In the genomic region with DNA sequence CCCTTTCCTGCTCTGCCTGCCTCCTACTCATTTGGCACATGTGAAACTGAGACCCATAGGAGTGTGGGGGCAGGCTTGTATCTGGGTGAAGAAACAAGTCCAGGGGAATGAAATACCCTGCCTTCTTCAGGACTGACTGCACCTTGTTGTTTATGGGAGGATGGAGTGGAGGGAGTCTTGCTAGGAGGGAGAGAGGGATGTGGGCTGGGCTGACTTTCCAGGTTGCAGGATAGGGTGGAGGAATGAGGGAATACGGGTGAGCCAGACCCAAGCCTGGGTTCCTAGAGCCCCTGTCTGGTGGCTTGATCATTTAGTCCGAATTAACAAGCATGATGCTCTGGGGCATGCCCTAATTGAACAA, we compare ENCODE assay signal across 8 cellular contexts. TPM values are rescaled to one million over a fixed set of nuclear protein-coding genes. Genes with fewer than 3 reads are reported as not detected.
A peak's percentile ranks its signal among the peaks of the same experiment; 100 is the strongest.
DNase-seq lines count a peak whose midpoint lies in the region; ATAC-seq, FAIRE-seq and TF ChIP-seq lines count a peak whose summit lies in the region.

No MANE protein-coding gene starts in this region.

- no peak for ATAC-seq in gastroesophageal sphincter

- DNase-seq in GM12891 (ENCODE audit: insufficient read length, low spot score) (no peak), SJSA1 (ENCODE audit: low read depth in 1 of 2, low spot score in 2 of 2) (no peak), AG20443 (ENCODE audit: low spot score) (no peak), NCI-H187 treated with DMSO at 0.1 percent for 48 hours (lab: John Stamatoyannopoulos, UW) (no peak), Ammon's horn (ENCODE audit: low spot score) (no peak), NCI-H774 (lab: John Stamatoyannopoulos, UW) (no peak)

- H3K9me3 ChIP-seq in SJSA1 (replicated peaks) (no peaks in the 10 kb centered on the region), gastroesophageal sphincter (no peaks in the 10 kb centered on the region), skeletal muscle satellite cell (replicated peaks; ENCODE audit: low read length) (no peaks in the 10 kb centered on the region)

- H3K27ac ChIP-seq in SJSA1 (0 out of 2 replicates have a peak overlapping the region, but pooled peaks have one; percentile 68), gastroesophageal sphincter (peak overlapping the region; percentile 26 to 94 (median 92))

- TF ChIP-seq POLR2A in GM12891 (IDR thresholded peaks at IDR 0.05; ENCODE audit: low read depth, low read length) (no peak), gastroesophageal sphincter (IDR thresholded peaks at IDR 0.05) (no peak)

- no peak for TF ChIP-seq EP300 in gastroesophageal sphincter (IDR thresholded peaks at IDR 0.05)

- H3K4me3 ChIP-seq in SJSA1 (peak overlapping the region; percentile 1; the same call in 1 of the 2 replicates), gastroesophageal sphincter (peak overlapping the region in 1 of 2 donors; percentile 90), skeletal muscle satellite cell (ENCODE audit: low read length) (peak overlapping the region; percentile 92)

- 26 to 36% methylated on average over 2 of the region's 2 CpGs for WGBS in gastroesophageal sphincter (ENCODE audit: low coverage in 1 of 2), 2 donors

- TF ChIP-seq CTCF in gastroesophageal sphincter (IDR thresholded peaks at IDR 0.05): no peak

- peak overlapping the region; percentile 92 for H3K4me2 ChIP-seq in skeletal muscle satellite cell (ENCODE audit: low read length)

- no peaks in the 10 kb centered on the region for H3K27me3 ChIP-seq in SJSA1 (replicated peaks)
- H3K27me3 ChIP-seq in gastroesophageal sphincter: peaks cover 6% of the 10 kb centered on the region
- no peaks in the 10 kb centered on the region for H3K27me3 ChIP-seq in skeletal muscle satellite cell (ENCODE audit: control insufficient read depth, insufficient read depth, low read length)

- peaks cover 76% of the 10 kb centered on the region for H3K4me1 ChIP-seq in SJSA1 (replicated peaks)
- H3K4me1 ChIP-seq in gastroesophageal sphincter: peaks cover 0 to 95% (median 70%) of the 10 kb centered on the region in 3 donors
- H3K4me1 ChIP-seq in skeletal muscle satellite cell (ENCODE audit: control insufficient read depth, insufficient read depth, low read length): peaks cover 65% of the 10 kb centered on the region

- peak; percentile 61 for FAIRE-seq in GM12891 (lab: Jason Lieb, UNC)

- peaks cover 31% of the 10 kb centered on the region for H3K36me3 ChIP-seq in SJSA1
- no peaks in the 10 kb centered on the region for H3K36me3 ChIP-seq in gastroesophageal sphincter
- H3K36me3 ChIP-seq in skeletal muscle satellite cell (ENCODE audit: insufficient read depth, low read length): peaks cover 8% of the 10 kb centered on the region

- peak overlapping the region; percentile 80 for H3K9ac ChIP-seq in skeletal muscle satellite cell (ENCODE audit: low read depth, low read length)

TF ChIP-seq in GM12891, 5 proteins besides CTCF, POLR2A, EP300 and RAD21:
- TF ChIP-seq TAF1 (IDR thresholded peaks at IDR 0.05; ENCODE audit: low read depth, low read length): no peak
- no peak for TF ChIP-seq SPI1 (IDR thresholded peaks at IDR 0.05; ENCODE audit: low read depth, low read length)
- no peak for TF ChIP-seq POU2F2 (IDR thresholded peaks at IDR 0.05; ENCODE audit: low read depth, low read length)
- no peak for TF ChIP-seq PAX5 (IDR thresholded peaks at IDR 0.05; ENCODE audit: insufficient read depth, low read length, severe bottlenecking)
- no peak for TF ChIP-seq POLR2AphosphoS5 (IDR thresholded peaks at IDR 0.05; ENCODE audit: low read depth, low read length)

RNA-seq across cellular contexts. Expression of a gene that starts 3.3 kb away (rescaled TPM):
- polyA plus RNA-seq in GM12891 (2012; ENCODE audit: low read depth, missing spikeins): 29.4 TPM
- total RNA-seq in SJSA1 (2014; rRNA removed; shearing (Covaris generic)): 101 and 114 TPM in 2 replicates
- total RNA-seq in gastroesophageal sphincter: 10 to 100 TPM; 30.0 to 50.7 (median 35.1) TPM
- total RNA-seq in skeletal muscle satellite cell (2012; rRNA removed): 101 and 157 TPM in 2 replicates
